In the genomic region with DNA sequence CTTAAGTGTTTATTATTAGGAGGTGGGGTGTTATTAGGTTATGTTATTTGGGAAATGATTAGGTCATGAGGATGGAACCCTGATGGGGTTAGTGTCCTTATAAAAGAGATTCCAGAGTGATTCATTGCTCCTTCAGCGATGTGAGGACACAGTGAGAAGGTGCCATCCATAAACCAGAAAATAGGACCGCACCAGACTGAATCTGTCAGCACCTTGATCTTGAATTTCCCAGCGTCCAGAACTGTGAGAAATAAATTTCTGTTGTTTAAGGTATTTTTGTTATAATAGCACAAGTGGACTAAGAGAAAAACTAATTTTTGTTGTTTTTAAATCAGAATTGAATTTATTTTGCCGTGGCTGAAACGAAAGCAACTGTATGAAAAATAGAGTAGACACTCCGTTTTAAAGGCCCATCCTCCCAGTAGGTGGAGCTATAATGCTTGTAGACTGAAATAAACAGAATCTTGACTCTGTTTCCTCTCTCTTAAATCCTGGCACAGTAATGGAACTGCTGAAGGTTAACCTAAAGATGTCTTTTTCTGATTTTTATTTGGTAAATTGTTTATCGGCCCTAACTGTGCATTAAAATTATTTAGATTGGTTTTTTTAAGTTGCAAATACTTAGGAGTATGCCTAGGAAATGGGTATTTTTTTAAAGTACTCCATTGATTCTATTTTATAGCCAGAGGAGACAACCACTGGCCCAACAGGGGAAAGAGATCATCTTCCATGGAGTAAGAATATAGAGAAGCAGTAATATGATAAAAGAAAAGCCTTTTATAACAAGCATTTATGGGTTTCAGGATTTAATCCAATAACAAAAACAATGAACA, we compare ENCODE assay signal across 8 cellular contexts.
DNase-seq lines count a peak whose midpoint lies in the region; ATAC-seq, FAIRE-seq and TF ChIP-seq lines count a peak whose summit lies in the region.

No MANE protein-coding gene starts in this region.

- H3K4me3 ChIP-seq in BLaER1 treated with 17β-estradiol and CSF1 and Interleukin-3, amounts not matched to agents 10 nM and 100 nM, result peak overlapping the region in 7 of 10 experiments; percentile 12 to 57 (median 30); a peak in 11 of 20 replicates

- no peak overlapping the region for H3K27ac Mint-ChIP-seq in activated CD8-positive, alpha-beta T cell treated with anti-CD3 and anti-CD28 coated beads, Interleukin-2, amount 10 ng/mL, durations not matched to agents 7 days and 5 days
- H3K27ac Mint-ChIP-seq in progenitor cell of endocrine pancreas, result no peak overlapping the region

- intact Hi-C loops in posterior vena cava (cut with DNase I), result loop anchor here (10.0 kb wide), 1 partner anchor 313 kb away; no protein-coding TSS in a partner anchor

- ATAC-seq in GM18505 (IDR thresholded peaks at IDR 0.05; ENCODE audit: unreplicated experiment) (peak; percentile 82), HG02973 (IDR thresholded peaks at IDR 0.05; ENCODE audit: unreplicated experiment) (peak; percentile 81)
- no peak for ATAC-seq in activated CD8-positive, alpha-beta T cell treated with anti-CD3 and anti-CD28 coated beads, Interleukin-2, amount 10 ng/mL, durations not matched to agents 7 days and 5 days

- FAIRE-seq in frontal cortex (lab: Jason Lieb, UNC), result peak; percentile 49

- no peak for TF ChIP-seq POLR2A in GM18505 (IDR thresholded peaks at IDR 0.05; ENCODE audit: borderline replicate concordance, extremely low read depth, insufficient read depth, insufficient read length)

- TF ChIP-seq CTCF in progenitor cell of endocrine pancreas (IDR thresholded peaks at IDR 0.05; ENCODE audit: unreplicated experiment), result peak; percentile 72

- H3K36me3 ChIP-seq in BLaER1 treated with 17β-estradiol and CSF1 and Interleukin-3, amounts not matched to agents 10 nM and 100 nM, result no peaks in the 10 kb centered on the region

- H3K27me3 Mint-ChIP-seq in activated CD8-positive, alpha-beta T cell treated with anti-CD3 and anti-CD28 coated beads, Interleukin-2, amount 10 ng/mL, durations not matched to agents 7 days and 5 days (ENCODE audit: low read depth), result no peaks in the 10 kb centered on the region
- H3K27me3 Mint-ChIP-seq in progenitor cell of endocrine pancreas, result no peaks in the 10 kb centered on the region

- CTCF ChIA-PET in activated CD8-positive, alpha-beta T cell treated with anti-CD3 and anti-CD28 coated beads, Interleukin-2, amount 10 ng/mL, durations not matched to agents 7 days and 5 days (lab: Charles Lee), result interaction anchor here (1.0 to 1.1 kb wide), 3 partner anchors 14 to 319 kb away, joined by 3 to 5 read pairs (median 3); no protein-coding TSS in a partner anchor

- no peaks in the 10 kb centered on the region for H3K27me3 ChIP-seq in BLaER1 treated with 17β-estradiol and CSF1 and Interleukin-3, amounts not matched to agents 10 nM and 100 nM

- no peaks in the 10 kb centered on the region for H3K9me3 ChIP-seq in BLaER1 treated with 17β-estradiol and CSF1 and Interleukin-3, amounts not matched to agents 10 nM and 100 nM (replicated peaks in 1 of 11)

- DNase-seq in NCI-H2081 treated with DMSO at 0.1 percent for 48 hours (lab: John Stamatoyannopoulos, UW) (peak; percentile 7), frontal cortex (ENCODE audit: low spot score in 2 of 2) (peak; percentile 3 to 7), progenitor cell of endocrine pancreas (ENCODE audit: low spot score, unreplicated experiment) (no peak), posterior vena cava (ENCODE audit: low spot score) (no peak)
- DNase-seq in activated CD8-positive, alpha-beta T cell treated with anti-CD3 and anti-CD28 coated beads, Interleukin-2, amount 10 ng/mL, durations not matched to agents 7 days and 5 days, result peak; percentile 59

- peak overlapping the region; percentile 74 for H3K4me3 Mint-ChIP-seq in activated CD8-positive, alpha-beta T cell treated with anti-CD3 and anti-CD28 coated beads, Interleukin-2, amount 10 ng/mL, durations not matched to agents 7 days and 5 days
- peak overlapping the region; percentile 62 for H3K4me3 Mint-ChIP-seq in progenitor cell of endocrine pancreas (ENCODE audit: low read depth)

- POLR2A ChIA-PET in activated CD8-positive, alpha-beta T cell treated with anti-CD3 and anti-CD28 coated beads, Interleukin-2, amount 10 ng/mL, durations not matched to agents 7 days and 5 days (lab: Charles Lee), result no interaction called here

- H4K20me1 ChIP-seq in BLaER1 treated with 17β-estradiol and CSF1 and Interleukin-3, amounts not matched to agents 10 nM and 100 nM, result no peaks in the 10 kb centered on the region

- H3K27ac ChIP-seq in BLaER1 treated with 17β-estradiol and CSF1 and Interleukin-3, amounts not matched to agents 10 nM and 100 nM, result no peak overlapping the region

- peak overlapping the region; percentile 13 to 66 (median 32); a peak in 15 of 22 replicates for H3K4me2 ChIP-seq in BLaER1 treated with 17β-estradiol and CSF1 and Interleukin-3, amounts not matched to agents 10 nM and 100 nM

- H3K9ac ChIP-seq in BLaER1 treated with 17β-estradiol and CSF1 and Interleukin-3, amounts not matched to agents 10 nM and 100 nM, result peak overlapping the region in 4 of 11 experiments; percentile 10 to 61 (median 37); a peak in 6 of 22 replicates

- no peaks in the 10 kb centered on the region for H3K9me3 Mint-ChIP-seq in activated CD8-positive, alpha-beta T cell treated with anti-CD3 and anti-CD28 coated beads, Interleukin-2, amount 10 ng/mL, durations not matched to agents 7 days and 5 days (ENCODE audit: insufficient read depth)
- no peaks in the 10 kb centered on the region for H3K9me3 Mint-ChIP-seq in progenitor cell of endocrine pancreas (ENCODE audit: low read depth)

- H3K4me1 Mint-ChIP-seq in activated CD8-positive, alpha-beta T cell treated with anti-CD3 and anti-CD28 coated beads, Interleukin-2, amount 10 ng/mL, durations not matched to agents 7 days and 5 days (ENCODE audit: low read depth), result no peaks in the 10 kb centered on the region
- no peaks in the 10 kb centered on the region for H3K4me1 Mint-ChIP-seq in progenitor cell of endocrine pancreas (ENCODE audit: low read depth)

- H3K4me1 ChIP-seq in BLaER1 treated with 17β-estradiol and CSF1 and Interleukin-3, amounts not matched to agents 10 nM and 100 nM, result no peaks in the 10 kb centered on the region

- H3K36me3 Mint-ChIP-seq in activated CD8-positive, alpha-beta T cell treated with anti-CD3 and anti-CD28 coated beads, Interleukin-2, amount 10 ng/mL, durations not matched to agents 7 days and 5 days (ENCODE audit: low read depth), result no peaks in the 10 kb centered on the region
- no peaks in the 10 kb centered on the region for H3K36me3 Mint-ChIP-seq in progenitor cell of endocrine pancreas (ENCODE audit: insufficient read depth)

Comparison
In these comparisons a context has a peak if more than half of its experiments do, and no peak if none do; other contexts are left out.
1. DNase-seq: peak in NCI-H2081 treated with DMSO at 0.1 percent for 48 hours (single experiment), activated CD8-positive, alpha-beta T cell treated with anti-CD3 and anti-CD28 coated beads, Interleukin-2, amount 10 ng/mL, durations not matched to agents 7 days and 5 days (single experiment) and frontal cortex (2 of 2); none in progenitor cell of endocrine pancreas (single experiment) and posterior vena cava (single experiment).